19 cellular contexts compared by ENCODE assay signal in the genomic region with DNA sequence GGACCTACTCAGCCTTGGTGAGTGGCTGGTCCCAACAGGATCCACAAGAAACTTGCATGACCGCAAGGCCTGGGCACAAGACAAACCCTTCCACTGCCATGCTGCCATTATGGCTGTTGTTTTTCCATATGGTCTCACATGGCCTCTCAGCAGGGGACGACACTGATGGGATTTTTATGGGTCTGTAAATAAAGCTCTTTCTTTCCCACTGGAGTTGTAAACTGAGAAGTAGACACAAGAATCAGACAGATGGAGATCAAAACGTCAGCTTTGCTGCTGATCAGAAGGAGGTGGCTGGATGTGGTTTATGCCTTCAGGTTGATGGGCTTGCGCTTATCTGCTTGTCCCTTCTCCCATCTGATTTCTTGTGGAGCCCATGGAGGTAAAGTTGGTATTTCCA.
DNase-seq lines count a peak whose midpoint lies in the region; ATAC-seq and TF ChIP-seq lines count a peak whose summit lies in the region.
"Had no signal": no experiment of that assay in that cellular context is flagged by ENCODE, and none has a peak within 500 bp of the region (broad histone marks: within the 10 kb centered on the region; RNA-seq: fewer than 3 reads in every experiment).

No MANE protein-coding gene starts in this region.

- H3K27me3 ChIP-seq in WERI-Rb-1 (ENCODE audit: insufficient read depth, low read depth, severe bottlenecking) (no peaks in the 10 kb centered on the region), upper lobe of left lung (no peaks in the 10 kb centered on the region), stomach (no peaks in the 10 kb centered on the region)

- H3K4me1 ChIP-seq in upper lobe of left lung = no peaks in the 10 kb centered on the region
- no peaks in the 10 kb centered on the region for H3K4me1 ChIP-seq in stomach
- H3K4me1 ChIP-seq: Caco-2 had no signal

- DNase-seq in DMS153 (lab: John Stamatoyannopoulos, UW) (peak; percentile 88), NCI-H128 (lab: John Stamatoyannopoulos, UW; ENCODE audit: unreplicated experiment) (peak; percentile 17), NCI-H510A treated with DMSO at 0.1 percent for 48 hours (lab: John Stamatoyannopoulos, UW) (peak; percentile 84), WERI-Rb-1 (peak; percentile 11), upper lobe of left lung (no peak), stomach (no peak)
- DNase-seq: Caco-2; DND-41; KBM-7; MV-4-11; NCI-H187 treated with DMSO at 0.1 percent for 48 hours; NCI-H226; NK-92 treated with Interleukin-12 subunit alpha and Interleukin-12 subunit beta, amount 100 ng/mL, for 24 hours; SHP77; SK-N-SH; T-helper 1 cell had no signal

- no peak for ATAC-seq in upper lobe of left lung (ENCODE audit: low FRiP score in 2 of 2)
- ATAC-seq in HG03469 (IDR thresholded peaks at IDR 0.05; ENCODE audit: unreplicated experiment) = no peak
- ATAC-seq: GM23338, HCT116 had no signal

- H3K4me3 ChIP-seq in WERI-Rb-1 (ENCODE audit: low read depth, low read length) = no peak overlapping the region
- H3K4me3 ChIP-seq in upper lobe of left lung = no peak overlapping the region
- no peak overlapping the region for H3K4me3 ChIP-seq in stomach
- H3K4me3 ChIP-seq: GM23338 had no signal

- WGBS in upper lobe of left lung, 2 donors = 83 to 84% methylated on average over 4 of the region's 4 CpGs
- 64 to 71% (median 70%) methylated on average over 4 of the region's 4 CpGs for WGBS in stomach, 5 donors

- TF ChIP-seq CTCF in WERI-Rb-1 (IDR thresholded peaks at IDR 0.05; ENCODE audit: low read depth, low read length) (no peak), upper lobe of left lung (IDR thresholded peaks at IDR 0.05) (no peak), stomach (IDR thresholded peaks at IDR 0.05) (no peak)

- H3K36me3 ChIP-seq in WERI-Rb-1 (no peaks in the 10 kb centered on the region), upper lobe of left lung (no peaks in the 10 kb centered on the region), stomach (no peaks in the 10 kb centered on the region)

- H3K27ac ChIP-seq in WERI-Rb-1 (no peak overlapping the region), upper lobe of left lung (no peak overlapping the region), stomach (no peak overlapping the region)

- intact Hi-C loops in stomach (cut with DNase I; ENCODE audit: low total_unique reads) = no loop called here

- TF ChIP-seq EP300 in upper lobe of left lung (IDR thresholded peaks at IDR 0.05) = no peak
- no peak for TF ChIP-seq EP300 in stomach (IDR thresholded peaks at IDR 0.05)

- TF ChIP-seq POLR2A in upper lobe of left lung (IDR thresholded peaks at IDR 0.05) (no peak), stomach (IDR thresholded peaks at IDR 0.05) (no peak)

- H3K9me3 ChIP-seq in WERI-Rb-1 (ENCODE audit: severe bottlenecking) (no peaks in the 10 kb centered on the region), upper lobe of left lung (no peaks in the 10 kb centered on the region), stomach (no peaks in the 10 kb centered on the region)
- H3K9me3 ChIP-seq: Caco-2, SK-N-SH had no signal

Comparison
In these comparisons a context has a peak if more than half of its experiments do, and no peak if none do; other contexts are left out.
1. DNase-seq: peak in DMS153 (single experiment), NCI-H128 (single experiment), NCI-H510A treated with DMSO at 0.1 percent for 48 hours (single experiment) and WERI-Rb-1 (single experiment); none in upper lobe of left lung (0 of 2) and stomach (single experiment).